ENCODE assay signal across 19 cellular contexts in genomic region chr6:30158475-30159025, GRCh38. TPM values are rescaled to one million over a fixed set of nuclear protein-coding genes. Genes with fewer than 3 reads are reported as not detected.
DNase-seq lines count a peak whose midpoint lies in the region; ATAC-seq and TF ChIP-seq lines count a peak whose summit lies in the region.
"Had no signal": no experiment of that assay in that cellular context is flagged by ENCODE, and none has a peak within 500 bp of the region (broad histone marks: within the 10 kb centered on the region; RNA-seq: fewer than 3 reads in every experiment).

No MANE protein-coding gene starts in this region.

- H3K4me1 ChIP-seq in OCI-LY3 (ENCODE audit: low read length) (peaks cover 29% of the 10 kb centered on the region), gastrocnemius medialis (peaks cover 0 to 6% of the 10 kb centered on the region in 2 donors)

- in situ Hi-C loops in gastrocnemius medialis (cut with MboI; ENCODE audit: low sequenced_read_pairs in 4 of 4) = loop anchor here in 1 of 4 donors (25.0 kb wide), 1 partner anchor 321 kb away; the partner anchor contains the start of gene HLA-G

- H3K27me3 ChIP-seq in OCI-LY3 (ENCODE audit: low read depth, low read length) = no peaks in the 10 kb centered on the region
- peaks cover 0 to 14% (median 0%) of the 10 kb centered on the region in 3 donors for H3K27me3 ChIP-seq in gastrocnemius medialis
- H3K27me3 ChIP-seq: BLaER1 treated with 17β-estradiol and CSF1 and Interleukin-3, amounts not matched to agents 10 nM and 100 nM; MG63 had no signal

- no peak for DNase-seq in T-helper 1 cell
- DNase-seq in activated naive CD4-positive, alpha-beta T cell treated with anti-CD3 and anti-CD28 coated beads for 36 hours = peak; percentile 66
- no peak for DNase-seq in activated naive CD4-positive, alpha-beta T cell treated with Interleukin-2 at 50 U/mL for 16 hours
- DNase-seq in stimulated activated effector memory CD8-positive, alpha-beta T cell treated with anti-CD3 and anti-CD28 coated beads, Interleukin-12 subunit alpha, Interleukin-12 subunit beta, amount 100 ng/mL, for 72 hours (ENCODE audit: low spot score in 2 of 2) = peak in 1 of 2 donors; percentile 48
- DNase-seq in SHP77 (lab: John Stamatoyannopoulos, UW) = no peak
- no peak for DNase-seq in gastrocnemius medialis
- DNase-seq: 8988T, MG63, NCI-H1105 treated with DMSO at 0.1 percent for 48 hours, NCI-H187 treated with DMSO at 0.1 percent for 48 hours, NCI-H2171, NCI-H774 had no signal

- no peak overlapping the region for H3K27ac ChIP-seq in OCI-LY3 (ENCODE audit: low read length)
- H3K27ac ChIP-seq in gastrocnemius medialis = no peak overlapping the region
- H3K27ac ChIP-seq: BLaER1 treated with 17β-estradiol and CSF1 and Interleukin-3, amounts not matched to agents 10 nM and 100 nM had no signal

- ATAC-seq in stimulated activated effector memory CD8-positive, alpha-beta T cell treated with anti-CD3 and anti-CD28 coated beads, Interleukin-12 subunit alpha, Interleukin-12 subunit beta, amount 100 ng/mL, for 72 hours = peak; percentile 87
- no peak for ATAC-seq in gastrocnemius medialis

- H3K36me3 ChIP-seq in OCI-LY3 (replicated peaks; ENCODE audit: low read depth, low read length) = no peaks in the 10 kb centered on the region
- H3K36me3 ChIP-seq in gastrocnemius medialis = no peaks in the 10 kb centered on the region
- H3K36me3 ChIP-seq: BLaER1 treated with 17β-estradiol and CSF1 and Interleukin-3, amounts not matched to agents 10 nM and 100 nM; MG63 had no signal

- H3K4me3 Mint-ChIP-seq in T-helper 1 cell treated with Interleukin-12 subunit alpha and Interleukin-12 subunit beta and Interleukin-4 antibody, amounts not matched to agents 30 μg/mL and 1 μg/mL, for 36 hours = no peak overlapping the region
- no peak overlapping the region for H3K4me3 Mint-ChIP-seq in activated naive CD4-positive, alpha-beta T cell treated with anti-CD3 and anti-CD28 coated beads for 36 hours
- H3K4me3 Mint-ChIP-seq in stimulated activated effector memory CD8-positive, alpha-beta T cell treated with anti-CD3 and anti-CD28 coated beads, Interleukin-12 subunit alpha, Interleukin-12 subunit beta, amount 100 ng/mL, for 72 hours = no peak overlapping the region

- no peaks in the 10 kb centered on the region for H3K36me3 Mint-ChIP-seq in T-helper 1 cell treated with Interleukin-12 subunit alpha and Interleukin-12 subunit beta and Interleukin-4 antibody, amounts not matched to agents 30 μg/mL and 1 μg/mL, for 36 hours (ENCODE audit: low read depth)
- H3K36me3 Mint-ChIP-seq in activated naive CD4-positive, alpha-beta T cell treated with anti-CD3 and anti-CD28 coated beads for 36 hours (ENCODE audit: low read depth) = no peaks in the 10 kb centered on the region
- no peaks in the 10 kb centered on the region for H3K36me3 Mint-ChIP-seq in stimulated activated effector memory CD8-positive, alpha-beta T cell treated with anti-CD3 and anti-CD28 coated beads, Interleukin-12 subunit alpha, Interleukin-12 subunit beta, amount 100 ng/mL, for 72 hours

- H3K9me3 ChIP-seq in OCI-LY3 (ENCODE audit: insufficient read depth, low read length) = no peaks in the 10 kb centered on the region
- H3K9me3 ChIP-seq in gastrocnemius medialis = no peaks in the 10 kb centered on the region
- H3K9me3 ChIP-seq: BLaER1 treated with 17β-estradiol and CSF1 and Interleukin-3, amounts not matched to agents 10 nM and 100 nM; MG63 had no signal

- H3K4me3 ChIP-seq in OCI-LY3 (ENCODE audit: low read length) (no peak overlapping the region), gastrocnemius medialis (no peak overlapping the region)
- H3K4me3 ChIP-seq: BLaER1 treated with 17β-estradiol and CSF1 and Interleukin-3, amounts not matched to agents 10 nM and 100 nM; MG63 had no signal

- no peaks in the 10 kb centered on the region for H3K79me2 ChIP-seq in OCI-LY3 (ENCODE audit: low read length)

- no peak for TF ChIP-seq POLR2A in gastrocnemius medialis (IDR thresholded peaks at IDR 0.05)

- H3K27me3 Mint-ChIP-seq in T-helper 1 cell treated with Interleukin-12 subunit alpha and Interleukin-12 subunit beta and Interleukin-4 antibody, amounts not matched to agents 30 μg/mL and 1 μg/mL, for 36 hours (ENCODE audit: low read depth) = no peaks in the 10 kb centered on the region
- peaks cover 10% of the 10 kb centered on the region for H3K27me3 Mint-ChIP-seq in activated naive CD4-positive, alpha-beta T cell treated with anti-CD3 and anti-CD28 coated beads for 36 hours (ENCODE audit: low read depth)

- H3K9ac ChIP-seq in OCI-LY3 (ENCODE audit: low read length) = no peak overlapping the region
- H3K9ac ChIP-seq: BLaER1 treated with 17β-estradiol and CSF1 and Interleukin-3, amounts not matched to agents 10 nM and 100 nM had no signal

- intact Hi-C loops in activated naive CD4-positive, alpha-beta T cell treated with anti-CD3 and anti-CD28 coated beads for 36 hours (cut with micrococcal nuclease) = no loop called here
- intact Hi-C loops in gastrocnemius medialis (cut with DNase I; ENCODE audit: low total_unique reads) = no loop called here

- no peak overlapping the region for H2AFZ ChIP-seq in OCI-LY3 (ENCODE audit: low read depth, low read length)

- TF ChIP-seq CTCF in OCI-LY3 (IDR thresholded peaks at IDR 0.05; ENCODE audit: low read depth, low read length) (no peak), gastrocnemius medialis (IDR thresholded peaks at IDR 0.05 in 4 of 5, conservative IDR thresholded peaks at IDR 0.05 in 1 of 5) (no peak)

- peak overlapping the region; percentile 23 for H3K27ac Mint-ChIP-seq in T-helper 1 cell treated with Interleukin-12 subunit alpha and Interleukin-12 subunit beta and Interleukin-4 antibody, amounts not matched to agents 30 μg/mL and 1 μg/mL, for 36 hours
- peak overlapping the region; percentile 58 for H3K27ac Mint-ChIP-seq in activated naive CD4-positive, alpha-beta T cell treated with anti-CD3 and anti-CD28 coated beads for 36 hours
- H3K27ac Mint-ChIP-seq in stimulated activated effector memory CD8-positive, alpha-beta T cell treated with anti-CD3 and anti-CD28 coated beads, Interleukin-12 subunit alpha, Interleukin-12 subunit beta, amount 100 ng/mL, for 72 hours = no peak overlapping the region

- peaks cover 31% of the 10 kb centered on the region for H3K4me1 Mint-ChIP-seq in T-helper 1 cell treated with Interleukin-12 subunit alpha and Interleukin-12 subunit beta and Interleukin-4 antibody, amounts not matched to agents 30 μg/mL and 1 μg/mL, for 36 hours (ENCODE audit: low read depth)
- H3K4me1 Mint-ChIP-seq in activated naive CD4-positive, alpha-beta T cell treated with anti-CD3 and anti-CD28 coated beads for 36 hours (ENCODE audit: low read depth) = peaks cover 28% of the 10 kb centered on the region
- H3K4me1 Mint-ChIP-seq in stimulated activated effector memory CD8-positive, alpha-beta T cell treated with anti-CD3 and anti-CD28 coated beads, Interleukin-12 subunit alpha, Interleukin-12 subunit beta, amount 100 ng/mL, for 72 hours = peaks cover 23% of the 10 kb centered on the region

- H4K20me1 ChIP-seq in OCI-LY3 (ENCODE audit: insufficient read depth, low read length) = no peaks in the 10 kb centered on the region
- H4K20me1 ChIP-seq: BLaER1 treated with 17β-estradiol and CSF1 and Interleukin-3, amounts not matched to agents 10 nM and 100 nM had no signal

- H3K9me3 Mint-ChIP-seq in T-helper 1 cell treated with Interleukin-12 subunit alpha and Interleukin-12 subunit beta and Interleukin-4 antibody, amounts not matched to agents 30 μg/mL and 1 μg/mL, for 36 hours = no peaks in the 10 kb centered on the region
- no peaks in the 10 kb centered on the region for H3K9me3 Mint-ChIP-seq in activated naive CD4-positive, alpha-beta T cell treated with anti-CD3 and anti-CD28 coated beads for 36 hours
- no peaks in the 10 kb centered on the region for H3K9me3 Mint-ChIP-seq in stimulated activated effector memory CD8-positive, alpha-beta T cell treated with anti-CD3 and anti-CD28 coated beads, Interleukin-12 subunit alpha, Interleukin-12 subunit beta, amount 100 ng/mL, for 72 hours

- CTCF ChIA-PET in activated naive CD4-positive, alpha-beta T cell treated with anti-CD3 and anti-CD28 coated beads for 36 hours (lab: Charles Lee) = no interaction called here

- peak overlapping the region; percentile 20 for H3K4me2 ChIP-seq in OCI-LY3 (ENCODE audit: low read length)

RNA-seq across cellular contexts. Expression of gene TRIM10, which starts 2.5 kb away (rescaled TPM):
- under 1 TPM; 0.19 to 0.25 TPM for total RNA-seq in activated naive CD4-positive, alpha-beta T cell treated with anti-CD3 and anti-CD28 coated beads for 36 hours
- total RNA-seq in gastrocnemius medialis = not detected
- total RNA-seq: Daoy, H4, NCI-H460, RPMI7951 had no signal

RNA-seq across cellular contexts. Expression of gene TRIM15, which starts 4.8 kb away (rescaled TPM):
- total RNA-seq in activated naive CD4-positive, alpha-beta T cell treated with anti-CD3 and anti-CD28 coated beads for 36 hours = 1 to 10 TPM in 1 of 2 experiments, under 1 TPM in 1; 0.79 to 2.2 TPM
- under 1 TPM in 1 of 4 donors, not detected in 3; 0.12 TPM for total RNA-seq in gastrocnemius medialis
- total RNA-seq: NCI-H460, RPMI7951 had no signal

RNA-seq across cellular contexts. Expression of gene TRIM40, which starts 22.6 kb away (rescaled TPM):
- total RNA-seq in activated naive CD4-positive, alpha-beta T cell treated with anti-CD3 and anti-CD28 coated beads for 36 hours = not detected
- not detected for total RNA-seq in gastrocnemius medialis
- total RNA-seq: Daoy, H4, NCI-H460, RPMI7951 had no signal

RNA-seq across cellular contexts. Expression of gene TRIM31, which starts 45.7 kb away (rescaled TPM):
- total RNA-seq in activated naive CD4-positive, alpha-beta T cell treated with anti-CD3 and anti-CD28 coated beads for 36 hours = under 1 TPM in 1 of 2 experiments, not detected in 1; 0.17 TPM
- total RNA-seq in gastrocnemius medialis = under 1 TPM in 1 of 4 donors, not detected in 3; 0.39 TPM
- total RNA-seq: NCI-H460, RPMI7951 had no signal

RNA-seq across cellular contexts. Expression of gene TRIM26, which starts 54.7 kb away (rescaled TPM):
- 10 to 100 TPM; 36.8 to 38.7 TPM for total RNA-seq in activated naive CD4-positive, alpha-beta T cell treated with anti-CD3 and anti-CD28 coated beads for 36 hours
- total RNA-seq in gastrocnemius medialis = 10 to 100 TPM; 22.8 to 30.9 (median 25.1) TPM
